1 cellular context compared by ENCODE assay signal in genomic region chr3:149388714-149389417, GRCh38.
TF ChIP-seq lines count a peak whose summit lies in the region.

No MANE protein-coding gene starts in this region.

TF ChIP-seq in HepG2, 621 proteins besides CTCF, POLR2A, EP300 and RAD21 (continued from another document and continues in another):
- TF ChIP-seq, protein P1, sequence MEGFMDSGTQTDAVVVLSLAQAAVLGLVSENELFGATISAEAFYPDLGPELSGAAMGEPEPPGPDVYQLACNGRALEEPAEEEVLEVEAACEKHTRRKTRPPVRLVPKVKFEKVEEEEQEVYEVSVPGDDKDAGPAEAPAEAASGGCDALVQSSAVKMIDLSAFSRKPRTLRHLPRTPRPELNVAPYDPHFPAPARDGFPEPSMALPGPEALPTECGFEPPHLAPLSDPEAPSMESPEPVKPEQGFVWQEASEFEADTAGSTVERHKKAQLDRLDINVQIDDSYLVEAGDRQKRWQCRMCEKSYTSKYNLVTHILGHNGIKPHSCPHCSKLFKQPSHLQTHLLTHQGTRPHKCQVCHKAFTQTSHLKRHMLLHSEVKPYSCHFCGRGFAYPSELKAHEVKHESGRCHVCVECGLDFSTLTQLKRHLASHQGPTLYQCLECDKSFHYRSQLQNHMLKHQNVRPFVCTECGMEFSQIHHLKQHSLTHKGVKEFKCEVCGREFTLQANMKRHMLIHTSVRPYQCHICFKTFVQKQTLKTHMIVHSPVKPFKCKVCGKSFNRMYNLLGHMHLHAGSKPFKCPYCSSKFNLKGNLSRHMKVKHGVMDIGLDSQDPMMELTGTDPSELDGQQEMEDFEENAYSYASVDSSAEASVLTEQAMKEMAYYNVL (CRISPR knock-in tag; IDR thresholded peaks at IDR 0.05; ENCODE audit: borderline replicate concordance) = no peak
- TF ChIP-seq NCOA2 (CRISPR knock-in tag; IDR thresholded peaks at IDR 0.05) (peak; percentile 70), SPEN (CRISPR knock-in tag; IDR thresholded peaks at IDR 0.05; ENCODE audit: low read depth) (no peak), MTF1 (CRISPR knock-in tag; IDR thresholded peaks at IDR 0.05) (no peak), FOXA1 (IDR thresholded peaks at IDR 0.05) (no peak), FOXA1 (CRISPR knock-in tag; IDR thresholded peaks at IDR 0.05) (peak; percentile 19; the same call in 1 of the 2 replicates), SUZ12 (IDR thresholded peaks at IDR 0.05; ENCODE audit: low read depth, low read length) (no peak), ZNF691 (CRISPR knock-in tag; IDR thresholded peaks at IDR 0.05; ENCODE audit: borderline replicate concordance, low read depth) (no peak), ZEB1 (IDR thresholded peaks at IDR 0.05; ENCODE audit: insufficient replicate concordance, low read depth) (no peak), SOX5 (CRISPR knock-in tag; IDR thresholded peaks at IDR 0.05; ENCODE audit: borderline replicate concordance) (peak; percentile 54; the same call in 1 of the 2 replicates), RFX5 (IDR thresholded peaks at IDR 0.05; ENCODE audit: low read depth, low read length) (no peak), ZNF256 (CRISPR knock-in tag; conservative IDR thresholded peaks at IDR 0.05) (no peak), SIN3B (IDR thresholded peaks at IDR 0.05; ENCODE audit: low read length) (no peak), SATB2 (CRISPR knock-in tag; IDR thresholded peaks at IDR 0.05) (no peak), ZSCAN20 (CRISPR knock-in tag; IDR thresholded peaks at IDR 0.05; ENCODE audit: borderline replicate concordance) (no peak), HNRNPLL (IDR thresholded peaks at IDR 0.05; ENCODE audit: low read depth, low read length, poor library complexity, severe bottlenecking) (no peak), ARID2 (CRISPR knock-in tag; IDR thresholded peaks at IDR 0.05; ENCODE audit: borderline replicate concordance) (no peak), ZNF619 (CRISPR knock-in tag; IDR thresholded peaks at IDR 0.05) (no peak), BRD4 (CRISPR knock-in tag; IDR thresholded peaks at IDR 0.05) (no peak), KDM1A (CRISPR knock-in tag; IDR thresholded peaks at IDR 0.05) (no peak), NCOR1 (IDR thresholded peaks at IDR 0.05; ENCODE audit: borderline replicate concordance, low read length) (peak; percentile 20; the same call in 1 of the 2 replicates), REXO4 (CRISPR knock-in tag; IDR thresholded peaks at IDR 0.05; ENCODE audit: borderline replicate concordance) (no peak), KLF6 (CRISPR knock-in tag; IDR thresholded peaks at IDR 0.05) (no peak), ZNF317 (CRISPR knock-in tag; IDR thresholded peaks at IDR 0.05) (peak; percentile 45; the same call in 1 of the 2 replicates), PAF1 (CRISPR knock-in tag; IDR thresholded peaks at IDR 0.05) (no peak), ZNF75D (CRISPR knock-in tag; IDR thresholded peaks at IDR 0.05; ENCODE audit: borderline replicate concordance) (no peak), SRY (CRISPR knock-in tag; IDR thresholded peaks at IDR 0.05) (no peak), MED13 (CRISPR knock-in tag; IDR thresholded peaks at IDR 0.05) (no peak), SOX6 (IDR thresholded peaks at IDR 0.05) (no peak), SOX6 (CRISPR knock-in tag; IDR thresholded peaks at IDR 0.05) (peak; percentile 76), BCL3 (CRISPR knock-in tag; IDR thresholded peaks at IDR 0.05) (0 out of 2 replicates have a peak, but pooled peaks have one; percentile 34), TARDBP (CRISPR knock-in tag; IDR thresholded peaks at IDR 0.05) (0 out of 2 replicates have a peak, but pooled peaks have one; percentile 32), DNMT3B (CRISPR knock-in tag; conservative IDR thresholded peaks at IDR 0.05) (no peak), RARA (CRISPR knock-in tag; IDR thresholded peaks at IDR 0.05) (peak; percentile 50), PHF21A (CRISPR knock-in tag; IDR thresholded peaks at IDR 0.05) (peak; percentile 52; the same call in 1 of the 2 replicates), TFAP4 (IDR thresholded peaks at IDR 0.05; ENCODE audit: borderline replicate concordance, low read depth) (no peak), ZNF292 (CRISPR knock-in tag; IDR thresholded peaks at IDR 0.05; ENCODE audit: borderline replicate concordance, low read depth) (peak; percentile 49; the same call in 1 of the 2 replicates), ZNF577 (CRISPR knock-in tag; IDR thresholded peaks at IDR 0.05; ENCODE audit: borderline replicate concordance, low read depth) (no peak), ZBTB3 (CRISPR knock-in tag; IDR thresholded peaks at IDR 0.05; ENCODE audit: borderline replicate concordance, low read depth) (no peak), EZH2 (conservative IDR thresholded peaks at IDR 0.05; ENCODE audit: low read depth, low read length) (no peak), ZNF660 (CRISPR knock-in tag; IDR thresholded peaks at IDR 0.05; ENCODE audit: borderline replicate concordance, low read depth) (no peak), TAF15 (IDR thresholded peaks at IDR 0.05; ENCODE audit: low read depth, low read length, poor library complexity, severe bottlenecking) (no peak), ZNF281 (CRISPR knock-in tag; IDR thresholded peaks at IDR 0.05; ENCODE audit: borderline replicate concordance) (peak; percentile 19; the same call in 1 of the 2 replicates), FOXP1 (IDR thresholded peaks at IDR 0.05) (no peak), FOXP1 (CRISPR knock-in tag; IDR thresholded peaks at IDR 0.05) (peak; percentile 53; the same call in 1 of the 2 replicates), ZSCAN30 (CRISPR knock-in tag; IDR thresholded peaks at IDR 0.05) (no peak)
- TF ChIP-seq, protein P2, sequence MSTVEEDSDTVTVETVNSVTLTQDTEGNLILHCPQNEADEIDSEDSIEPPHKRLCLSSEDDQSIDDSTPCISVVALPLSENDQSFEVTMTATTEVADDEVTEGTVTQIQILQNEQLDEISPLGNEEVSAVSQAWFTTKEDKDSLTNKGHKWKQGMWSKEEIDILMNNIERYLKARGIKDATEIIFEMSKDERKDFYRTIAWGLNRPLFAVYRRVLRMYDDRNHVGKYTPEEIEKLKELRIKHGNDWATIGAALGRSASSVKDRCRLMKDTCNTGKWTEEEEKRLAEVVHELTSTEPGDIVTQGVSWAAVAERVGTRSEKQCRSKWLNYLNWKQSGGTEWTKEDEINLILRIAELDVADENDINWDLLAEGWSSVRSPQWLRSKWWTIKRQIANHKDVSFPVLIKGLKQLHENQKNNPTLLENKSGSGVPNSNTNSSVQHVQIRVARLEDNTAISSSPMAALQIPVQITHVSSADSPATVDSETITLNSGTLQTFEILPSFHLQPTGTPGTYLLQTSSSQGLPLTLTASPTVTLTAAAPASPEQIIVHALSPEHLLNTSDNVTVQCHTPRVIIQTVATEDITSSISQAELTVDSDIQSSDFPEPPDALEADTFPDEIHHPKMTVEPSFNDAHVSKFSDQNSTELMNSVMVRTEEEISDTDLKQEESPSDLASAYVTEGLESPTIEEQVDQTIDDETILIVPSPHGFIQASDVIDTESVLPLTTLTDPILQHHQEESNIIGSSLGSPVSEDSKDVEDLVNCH (CRISPR knock-in tag; IDR thresholded peaks at IDR 0.05) = no peak
- TF ChIP-seq, protein P3, sequence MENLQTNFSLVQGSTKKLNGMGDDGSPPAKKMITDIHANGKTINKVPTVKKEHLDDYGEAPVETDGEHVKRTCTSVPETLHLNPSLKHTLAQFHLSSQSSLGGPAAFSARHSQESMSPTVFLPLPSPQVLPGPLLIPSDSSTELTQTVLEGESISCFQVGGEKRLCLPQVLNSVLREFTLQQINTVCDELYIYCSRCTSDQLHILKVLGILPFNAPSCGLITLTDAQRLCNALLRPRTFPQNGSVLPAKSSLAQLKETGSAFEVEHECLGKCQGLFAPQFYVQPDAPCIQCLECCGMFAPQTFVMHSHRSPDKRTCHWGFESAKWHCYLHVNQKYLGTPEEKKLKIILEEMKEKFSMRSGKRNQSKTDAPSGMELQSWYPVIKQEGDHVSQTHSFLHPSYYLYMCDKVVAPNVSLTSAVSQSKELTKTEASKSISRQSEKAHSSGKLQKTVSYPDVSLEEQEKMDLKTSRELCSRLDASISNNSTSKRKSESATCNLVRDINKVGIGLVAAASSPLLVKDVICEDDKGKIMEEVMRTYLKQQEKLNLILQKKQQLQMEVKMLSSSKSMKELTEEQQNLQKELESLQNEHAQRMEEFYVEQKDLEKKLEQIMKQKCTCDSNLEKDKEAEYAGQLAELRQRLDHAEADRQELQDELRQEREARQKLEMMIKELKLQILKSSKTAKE (CRISPR knock-in tag; IDR thresholded peaks at IDR 0.05; ENCODE audit: borderline replicate concordance) = peak; percentile 42; the same call in 1 of the 2 replicates
- TF ChIP-seq, protein P4, sequence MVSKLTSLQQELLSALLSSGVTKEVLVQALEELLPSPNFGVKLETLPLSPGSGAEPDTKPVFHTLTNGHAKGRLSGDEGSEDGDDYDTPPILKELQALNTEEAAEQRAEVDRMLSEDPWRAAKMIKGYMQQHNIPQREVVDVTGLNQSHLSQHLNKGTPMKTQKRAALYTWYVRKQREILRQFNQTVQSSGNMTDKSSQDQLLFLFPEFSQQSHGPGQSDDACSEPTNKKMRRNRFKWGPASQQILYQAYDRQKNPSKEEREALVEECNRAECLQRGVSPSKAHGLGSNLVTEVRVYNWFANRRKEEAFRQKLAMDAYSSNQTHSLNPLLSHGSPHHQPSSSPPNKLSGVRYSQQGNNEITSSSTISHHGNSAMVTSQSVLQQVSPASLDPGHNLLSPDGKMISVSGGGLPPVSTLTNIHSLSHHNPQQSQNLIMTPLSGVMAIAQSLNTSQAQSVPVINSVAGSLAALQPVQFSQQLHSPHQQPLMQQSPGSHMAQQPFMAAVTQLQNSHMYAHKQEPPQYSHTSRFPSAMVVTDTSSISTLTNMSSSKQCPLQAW (CRISPR knock-in tag; IDR thresholded peaks at IDR 0.05) = no peak
- TF ChIP-seq, protein P5, sequence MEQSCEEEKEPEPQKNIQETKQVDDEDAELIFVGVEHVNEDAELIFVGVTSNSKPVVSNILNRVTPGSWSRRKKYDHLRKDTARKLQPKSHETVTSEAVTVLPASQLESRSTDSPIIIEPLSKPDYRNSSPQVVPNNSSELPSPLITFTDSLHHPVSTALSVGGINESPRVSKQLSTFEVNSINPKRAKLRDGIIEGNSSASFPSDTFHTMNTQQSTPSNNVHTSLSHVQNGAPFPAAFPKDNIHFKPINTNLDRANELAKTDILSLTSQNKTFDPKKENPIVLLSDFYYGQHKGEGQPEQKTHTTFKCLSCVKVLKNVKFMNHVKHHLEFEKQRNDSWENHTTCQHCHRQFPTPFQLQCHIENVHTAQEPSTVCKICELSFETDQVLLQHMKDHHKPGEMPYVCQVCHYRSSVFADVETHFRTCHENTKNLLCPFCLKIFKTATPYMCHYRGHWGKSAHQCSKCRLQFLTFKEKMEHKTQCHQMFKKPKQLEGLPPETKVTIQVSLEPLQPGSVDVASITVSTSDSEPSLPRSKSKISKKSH (CRISPR knock-in tag; IDR thresholded peaks at IDR 0.05; ENCODE audit: borderline replicate concordance) = no peak
- TF ChIP-seq, protein P6, sequence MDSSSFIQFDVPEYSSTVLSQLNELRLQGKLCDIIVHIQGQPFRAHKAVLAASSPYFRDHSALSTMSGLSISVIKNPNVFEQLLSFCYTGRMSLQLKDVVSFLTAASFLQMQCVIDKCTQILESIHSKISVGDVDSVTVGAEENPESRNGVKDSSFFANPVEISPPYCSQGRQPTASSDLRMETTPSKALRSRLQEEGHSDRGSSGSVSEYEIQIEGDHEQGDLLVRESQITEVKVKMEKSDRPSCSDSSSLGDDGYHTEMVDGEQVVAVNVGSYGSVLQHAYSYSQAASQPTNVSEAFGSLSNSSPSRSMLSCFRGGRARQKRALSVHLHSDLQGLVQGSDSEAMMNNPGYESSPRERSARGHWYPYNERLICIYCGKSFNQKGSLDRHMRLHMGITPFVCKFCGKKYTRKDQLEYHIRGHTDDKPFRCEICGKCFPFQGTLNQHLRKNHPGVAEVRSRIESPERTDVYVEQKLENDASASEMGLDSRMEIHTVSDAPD (CRISPR knock-in tag; IDR thresholded peaks at IDR 0.05) = peak; percentile 100
